1 cellular context compared by ENCODE assay signal in the genomic region with DNA sequence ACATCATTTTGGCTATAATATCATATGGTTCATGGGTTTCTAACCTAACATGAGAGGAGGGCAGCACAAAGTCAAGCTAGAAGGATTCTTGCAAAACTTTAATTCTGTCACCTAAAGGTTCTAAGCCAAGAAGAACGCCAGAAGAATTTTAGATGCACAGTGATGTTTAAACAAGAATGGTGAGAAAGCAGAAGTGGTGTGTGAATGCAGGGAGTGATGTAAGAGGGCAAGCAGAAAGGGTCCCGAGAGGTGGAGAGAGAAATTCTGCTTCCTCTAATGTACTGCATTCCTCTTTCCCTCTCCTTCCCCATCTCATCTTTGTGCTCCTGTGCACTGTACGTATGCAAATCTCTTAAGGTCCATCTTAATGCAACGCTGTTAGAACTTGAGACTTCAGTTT.
TF ChIP-seq lines count a peak whose summit lies in the region.

No MANE protein-coding gene starts in this region.

TF ChIP-seq in K562, 482 proteins besides CTCF, POLR2A, EP300 and RAD21:
- TF ChIP-seq SPI1 (IDR thresholded peaks at IDR 0.05; ENCODE audit: borderline replicate concordance, low read depth, low read length): peak; percentile 92
- TF ChIP-seq MCM7 (IDR thresholded peaks at IDR 0.05): no peak
- peak; percentile 24; the same call in 1 of the 2 replicates for TF ChIP-seq ATF3 (IDR thresholded peaks at IDR 0.05)
- no peak for TF ChIP-seq ATF3 (CRISPR knock-in tag; conservative IDR thresholded peaks at IDR 0.05)
- TF ChIP-seq ZNF282 (CRISPR knock-in tag; IDR thresholded peaks at IDR 0.05): no peak
- no peak for TF ChIP-seq U2AF2 (optimal IDR thresholded peaks at IDR 0.05; ENCODE audit: low read depth, low read length)
- TF ChIP-seq ZNF146 (CRISPR knock-in tag; IDR thresholded peaks at IDR 0.05; ENCODE audit: unreplicated experiment): no peak
- TF ChIP-seq RBFOX2 (IDR thresholded peaks at IDR 0.05; ENCODE audit: low read depth, low read length): no peak
- no peak for TF ChIP-seq GMEB1 (CRISPR knock-in tag; IDR thresholded peaks at IDR 0.05)
- no peak for TF ChIP-seq ZMIZ1 (IDR thresholded peaks at IDR 0.05; ENCODE audit: low read depth in 2 of 2, low read length in 2 of 2)
- no peak for TF ChIP-seq LEF1 (IDR thresholded peaks at IDR 0.05)
- TF ChIP-seq CEBPG (CRISPR knock-in tag; IDR thresholded peaks at IDR 0.05): peak; percentile 33; the same call in 1 of the 2 replicates
- TF ChIP-seq CEBPG (tag; conservative IDR thresholded peaks at IDR 0.05 in 1 of 2, IDR thresholded peaks at IDR 0.05 in 1 of 2): no peak
- peak; percentile 42 for TF ChIP-seq CEBPB (tag; IDR thresholded peaks at IDR 0.05)
- peak; percentile 60; the same call in 1 of the 2 replicates for TF ChIP-seq CTBP1 (IDR thresholded peaks at IDR 0.05; ENCODE audit: borderline replicate concordance)
- no peak for TF ChIP-seq HDAC8 (tag; IDR thresholded peaks at IDR 0.05)
TF ChIP-seq in K562: peak in this region for 5.
